Comparison of ENCODE assay signal across 13 cellular contexts in genomic region chr19:43084196-43084832, GRCh38. TPM values are rescaled to one million over a fixed set of nuclear protein-coding genes. Genes with fewer than 3 reads are reported as not detected.
DNase-seq lines count a peak whose midpoint lies in the region; ATAC-seq, FAIRE-seq and TF ChIP-seq lines count a peak whose summit lies in the region.
"Not testable (repeated sequence)": the region's sequence is repeated elsewhere in the genome, so short reads cannot be mapped to it uniquely, and the experiment has no call there.
"Had no signal": no experiment of that assay in that cellular context is flagged by ENCODE, and none has a peak within 500 bp of the region (broad histone marks: within the 10 kb centered on the region; RNA-seq: fewer than 3 reads in every experiment).

No MANE protein-coding gene starts in this region.

- BruUV-seq in PC-3 (replicated peaks; lab: Mats Ljungman, UMichigan); K562 (replicated peaks; lab: Mats Ljungman, UMichigan): not testable (repeated sequence)

- TF ChIP-seq POLR2A in K562 (conservative IDR thresholded peaks at IDR 0.05): not testable (repeated sequence)

- not testable (repeated sequence) for H3K4me2 ChIP-seq in PC-3 (ENCODE audit: low read length); K562 (ENCODE audit: insufficient read depth, low read length); neural progenitor cell

- not testable (repeated sequence) for H3K79me2 ChIP-seq in PC-3 (ENCODE audit: low read length); K562 (ENCODE audit: control insufficient read depth, insufficient read depth, low read length); neural progenitor cell (ENCODE audit: low read depth)

- H3F3A ChIP-seq in PC-3 (ENCODE audit: low read length, unreplicated experiment); neural progenitor cell (ENCODE audit: low read depth): not testable (repeated sequence)

- not testable (repeated sequence) for H3K4me1 Mint-ChIP-seq in neural progenitor cell; type B pancreatic cell (ENCODE audit: unreplicated experiment)

- not testable (repeated sequence) for H3K9ac ChIP-seq in PC-3 (ENCODE audit: low read length); K562 (ENCODE audit: insufficient read depth in 1 of 2, low read depth in 2 of 2, low read length in 2 of 2); neural progenitor cell

- POLR2A ChIA-PET in PC-3 (lab: Charles Lee; ENCODE audit: unreplicated experiment); K562 (lab: Yijun Ruan, JAX): not testable (repeated sequence)

- H3K9me1 ChIP-seq in K562 (ENCODE audit: control insufficient read depth, insufficient read depth, low read length): not testable (repeated sequence)

- not testable (repeated sequence) for H3K9me2 ChIP-seq in PC-3 (replicated peaks; ENCODE audit: low read length)

- not testable (repeated sequence) for H3K4me1 ChIP-seq in PC-3 (ENCODE audit: insufficient read depth, low read length); K562 (replicated peaks in 1 of 2; ENCODE audit: control insufficient read depth in 2 of 2, insufficient read depth in 2 of 2, low read length in 2 of 2); neural progenitor cell

- DNase-seq in Daoy (ENCODE audit: low read depth): peak; percentile 45
- not testable (repeated sequence) for DNase-seq in HTR-8/SVneo (ENCODE audit: insufficient read length, low spot score); neural progenitor cell (ENCODE audit: low spot score); type B pancreatic cell (ENCODE audit: extremely low spot score, unreplicated experiment)
- DNase-seq in PC-3: peak; percentile 35
- peak; percentile 32 to 42 for DNase-seq in activated CD4-positive, alpha-beta T cell treated with anti-CD3 and anti-CD28 coated beads, Interleukin-2, amount 50 U/mL, for 48 hours
- DNase-seq in K562 (ENCODE audit: extremely low read depth in 1 of 4, low spot score in 3 of 4): peak in 1 of 4 experiments; percentile 37
- peak in 1 of 2 donors; percentile 39 for DNase-seq in foreskin fibroblast

- not testable (repeated sequence) for H3K4me3 Mint-ChIP-seq in neural progenitor cell, type B pancreatic cell

- 2% methylated on average over 12 of the region's 12 CpGs for WGBS in K562 (ENCODE audit: insufficient coverage, low coverage, missing lambda C conversion rate)

- peaks cover 57% of the 10 kb centered on the region for H3K9me3 Mint-ChIP-seq in neural progenitor cell
- not testable (repeated sequence) for H3K9me3 Mint-ChIP-seq in type B pancreatic cell

- ATAC-seq in PC-3, K562: not testable (repeated sequence)

- not testable (repeated sequence) for H3K36me3 Mint-ChIP-seq in neural progenitor cell, type B pancreatic cell

- not testable (repeated sequence) for TF ChIP-seq EP300 in K562 (IDR thresholded peaks at IDR 0.05; ENCODE audit: low read length)

- TF ChIP-seq CTCF in PC-3 (conservative IDR thresholded peaks at IDR 0.05; ENCODE audit: low read depth, low read length) (peak; percentile 42; the same call in 1 of the 2 replicates), K562 (IDR thresholded peaks at IDR 0.05 in 2 of 3, conservative IDR thresholded peaks at IDR 0.05 in 1 of 3; ENCODE audit: insufficient read depth in 2 of 3, low read depth in 1 of 3, low read length in 3 of 3) (peak; percentile 29 to 60 (median 38)), foreskin fibroblast (IDR thresholded peaks at IDR 0.05; ENCODE audit: low read depth, low read length) (peak; percentile 27), neural progenitor cell (IDR thresholded peaks at IDR 0.05) (peak; percentile 23), type B pancreatic cell (conservative IDR thresholded peaks at IDR 0.05) (peak; percentile 34)

- not testable (repeated sequence) for H3K27me3 Mint-ChIP-seq in neural progenitor cell (ENCODE audit: insufficient read depth, low read depth); type B pancreatic cell

- H3K4me3 ChIP-seq in PC-3 (ENCODE audit: low read length); K562; foreskin fibroblast (ENCODE audit: low read depth in 1 of 2, low read length in 2 of 2); neural progenitor cell: not testable (repeated sequence)

- H3K9me3 ChIP-seq in PC-3 (ENCODE audit: low read length); K562 (replicated peaks; ENCODE audit: control insufficient read depth, insufficient read depth, low read depth, low read length); neural progenitor cell (ENCODE audit: low read depth): not testable (repeated sequence)

- TF ChIP-seq RAD21 in K562 (CRISPR knock-in tag; conservative IDR thresholded peaks at IDR 0.05 in 1 of 2, IDR thresholded peaks at IDR 0.05 in 1 of 2): not testable (repeated sequence)

- intact Hi-C loops in PC-3 (cut with micrococcal nuclease); K562 (cut with micrococcal nuclease): not testable (repeated sequence)

- not testable (repeated sequence) for H4K20me1 ChIP-seq in PC-3 (ENCODE audit: low read length); K562 (replicated peaks; ENCODE audit: control insufficient read depth, insufficient read depth, low read length); neural progenitor cell (ENCODE audit: low read depth)

- FAIRE-seq in HTR-8/SVneo (lab: Jason Lieb, UNC) (peak; percentile 26), K562 (lab: Jason Lieb, UNC) (peak; percentile 66)

- H3K27ac ChIP-seq in PC-3 (ENCODE audit: low read length); K562 (ENCODE audit: extremely low read depth, low read depth, low read length); neural progenitor cell: not testable (repeated sequence)

- not testable (repeated sequence) for H2AFZ ChIP-seq in PC-3 (ENCODE audit: low read length); K562 (ENCODE audit: low read depth, low read length); neural progenitor cell (replicated peaks)

- in situ Hi-C loops in K562 (cut with MboI): not testable (repeated sequence)

- not testable (repeated sequence) for H3K27me3 ChIP-seq in PC-3 (ENCODE audit: low read length); K562 (ENCODE audit: control insufficient read depth in 2 of 2, insufficient read depth in 2 of 2, low read length in 2 of 2); neural progenitor cell

- CTCF ChIA-PET in PC-3 (lab: Charles Lee); K562 (lab: Yijun Ruan, JAX; ENCODE audit: low intra/inter-chr PET ratio): not testable (repeated sequence)

- H3K27ac Mint-ChIP-seq in neural progenitor cell, type B pancreatic cell: not testable (repeated sequence)

- H3K36me3 ChIP-seq in PC-3 (ENCODE audit: low read depth, low read length); K562 (ENCODE audit: control insufficient read depth, insufficient read depth, low read length); neural progenitor cell: not testable (repeated sequence)

RNA-seq across cellular contexts. Expression of gene PSG2, which starts 1.8 kb away (rescaled TPM):
- not detected in 2 replicates for total RNA-seq in Daoy (2014; rRNA removed; shearing (Covaris generic))
- total RNA-seq in PC-3 (2014; rRNA removed) (not detected in 2 replicates), K562 (2014; rRNA removed) (not detected in 2 replicates), K562 (2014; rRNA removed; fragmentation: Illumina TruSeq; extraction: Trizol) (not detected in 2 replicates), K562 (2015; rRNA removed; fragmentation: Illumina TruSeq; extraction: Trizol) (not detected in 2 replicates), K562 (2021) (not detected in 2 replicates), neural progenitor cell (ENCODE audit: low replicate concordance) (not detected in 2 replicates), type B pancreatic cell (ENCODE audit: low replicate concordance) (not detected in 2 replicates)
- not detected in 2 replicates for total RNA-seq in K562 (2011; cell fraction: chromatin; rRNA removed; ENCODE audit: low replicate concordance)
- total RNA-seq in K562 (2011; cell fraction: nucleolus; rRNA removed): not detected in 2 replicates
- total RNA-seq in K562 (2011; cell fraction: nucleoplasm; rRNA removed): not detected in 2 replicates
- polyA plus RNA-seq in K562 (2011; rRNA removed) (not detected in 2 replicates), K562 (2014; fragmentation: Illumina TruSeq; extraction: Trizol) (not detected in 2 replicates), K562 (2014; fragmentation: Nextera tagmentation; extraction: Ambion mirVana) (not detected), K562 (2014; rRNA removed) (not detected in 2 replicates)
- not detected in 2 replicates for polyA plus RNA-seq in K562 (2011; cell fraction: cytosol; rRNA removed)
- polyA plus RNA-seq in K562 (2011; cell fraction: nucleus; rRNA removed): not detected in 2 replicates
- not detected in 2 replicates for polyA plus RNA-seq in K562 (2012)
- polyA minus RNA-seq in K562 (2011; rRNA and poly(A)+ RNA removed): not detected in 2 replicates
- polyA minus RNA-seq in K562 (2011; cell fraction: cytosol; rRNA and poly(A)+ RNA removed): not detected in 2 replicates
- polyA minus RNA-seq in K562 (2011; cell fraction: nucleus; rRNA and poly(A)+ RNA removed): not detected in 2 replicates
- total RNA-seq: activated T-helper 2 cell treated with anti-CD3 and anti-CD28 coated beads, Interferon-gamma antibody, Interleukin-2, Interleukin-4, amounts not matched to agents 10 μg/mL and 5 μg/mL and 100 μg/mL, durations not matched to agents 14 hours and 24 hours and 36 hours; esophagus mucosa; right lobe of liver; tibial nerve had no signal
- polyA plus RNA-seq: immature natural killer cell had no signal

RNA-seq across cellular contexts. Expression of gene PSG11, which starts 58.0 kb away (rescaled TPM):
- total RNA-seq in Daoy (2014; rRNA removed; shearing (Covaris generic)): not detected in 2 replicates
- total RNA-seq in PC-3 (2014; rRNA removed): not detected in 2 replicates
- total RNA-seq in K562 (2011; cell fraction: chromatin; rRNA removed; ENCODE audit: low replicate concordance): not detected in 2 replicates
- total RNA-seq in K562 (2011; cell fraction: nucleolus; rRNA removed): not detected in 2 replicates
- not detected in 2 replicates for total RNA-seq in K562 (2011; cell fraction: nucleoplasm; rRNA removed)
- total RNA-seq in K562 (2014; rRNA removed): not detected in 2 replicates
- not detected in 2 replicates for total RNA-seq in K562 (2014; rRNA removed; fragmentation: Illumina TruSeq; extraction: Trizol)
- total RNA-seq in K562 (2015; rRNA removed; fragmentation: Illumina TruSeq; extraction: Trizol): not detected in 2 replicates
- not detected in 2 replicates for total RNA-seq in K562 (2021)
- polyA plus RNA-seq in K562 (2011; rRNA removed): not detected in 2 replicates
- polyA plus RNA-seq in K562 (2011; cell fraction: cytosol; rRNA removed): not detected in 2 replicates
- polyA plus RNA-seq in K562 (2011; cell fraction: nucleus; rRNA removed): not detected in 2 replicates
- polyA plus RNA-seq in K562 (2012): not detected in 2 replicates
- polyA plus RNA-seq in K562 (2014; fragmentation: Illumina TruSeq; extraction: Trizol): not detected in 2 replicates
- not detected for polyA plus RNA-seq in K562 (2014; fragmentation: Nextera tagmentation; extraction: Ambion mirVana)
- not detected in 2 replicates for polyA plus RNA-seq in K562 (2014; rRNA removed)
- polyA minus RNA-seq in K562 (2011; rRNA and poly(A)+ RNA removed): not detected in 2 replicates
- not detected in 2 replicates for polyA minus RNA-seq in K562 (2011; cell fraction: cytosol; rRNA and poly(A)+ RNA removed)
- not detected in 2 replicates for polyA minus RNA-seq in K562 (2011; cell fraction: nucleus; rRNA and poly(A)+ RNA removed)
- not detected in 2 replicates for total RNA-seq in neural progenitor cell (ENCODE audit: low replicate concordance)
- not detected in 2 replicates for total RNA-seq in type B pancreatic cell (ENCODE audit: low replicate concordance)
- total RNA-seq: activated T-helper 2 cell treated with anti-CD3 and anti-CD28 coated beads, Interferon-gamma antibody, Interleukin-2, Interleukin-4, amounts not matched to agents 10 μg/mL and 5 μg/mL and 100 μg/mL, durations not matched to agents 14 hours and 24 hours and 36 hours; esophagus mucosa; right lobe of liver; tibial nerve had no signal
- polyA plus RNA-seq: immature natural killer cell had no signal
